Comparison of ENCODE assay signal across 1 cellular context in genomic region chr21:34942911-34943310, GRCh38.
TF ChIP-seq lines count a peak whose summit lies in the region.

No MANE protein-coding gene starts in this region.

TF ChIP-seq in K562, 482 proteins besides CTCF, POLR2A, EP300 and RAD21 (continued from another document and continues in another):
- TF ChIP-seq HOMEZ (CRISPR knock-in tag; IDR thresholded peaks at IDR 0.05) (0 out of 2 replicates have a peak, but pooled peaks have one; percentile 10), NR2C2 (CRISPR knock-in tag; IDR thresholded peaks at IDR 0.05) (no peak), NR2C2 (tag; IDR thresholded peaks at IDR 0.05) (0 out of 2 replicates have a peak, but pooled peaks have one; percentile 12), CUX1 (CRISPR knock-in tag; IDR thresholded peaks at IDR 0.05) (no peak), PKNOX1 (IDR thresholded peaks at IDR 0.05) (peak; percentile 77), GTF2E2 (tag; IDR thresholded peaks at IDR 0.05) (no peak), ZNF239 (CRISPR knock-in tag; IDR thresholded peaks at IDR 0.05) (no peak), GABPB1 (CRISPR knock-in tag; IDR thresholded peaks at IDR 0.05) (no peak), GABPB2 (CRISPR knock-in tag; conservative IDR thresholded peaks at IDR 0.05) (0 out of 2 replicates have a peak, but pooled peaks have one; percentile 20), ZNF354B (CRISPR knock-in tag; IDR thresholded peaks at IDR 0.05) (no peak), MEF2A (IDR thresholded peaks at IDR 0.05; ENCODE audit: control insufficient read depth, low read depth, low read length) (no peak), RBM15 (IDR thresholded peaks at IDR 0.05; ENCODE audit: insufficient read depth, low read length) (no peak), ZNF586 (CRISPR knock-in tag; conservative IDR thresholded peaks at IDR 0.05) (no peak), RAD51 (IDR thresholded peaks at IDR 0.05; ENCODE audit: borderline replicate concordance, low read depth) (no peak), ZNF77 (CRISPR knock-in tag; IDR thresholded peaks at IDR 0.05) (no peak), LARP7 (IDR thresholded peaks at IDR 0.05) (no peak), ELF2 (CRISPR knock-in tag; IDR thresholded peaks at IDR 0.05) (no peak), ZBTB43 (CRISPR knock-in tag; IDR thresholded peaks at IDR 0.05) (no peak), FOXA3 (CRISPR knock-in tag; conservative IDR thresholded peaks at IDR 0.05 in 1 of 2, IDR thresholded peaks at IDR 0.05 in 1 of 2) (0 out of 4 replicates have a peak, but pooled peaks of 1 of the 2 experiments have one; percentile 7), RBBP5 (IDR thresholded peaks at IDR 0.05; ENCODE audit: borderline replicate concordance, insufficient read depth, low read length, poor library complexity, severe bottlenecking) (no peak), FOSL1 (tag; conservative IDR thresholded peaks at IDR 0.05) (no peak), PTBP1 (IDR thresholded peaks at IDR 0.05; ENCODE audit: low read depth, low read length) (no peak), ZBTB34 (CRISPR knock-in tag; IDR thresholded peaks at IDR 0.05) (no peak), DACH1 (IDR thresholded peaks at IDR 0.05; ENCODE audit: partially characterized antibody) (no peak), ZBTB2 (IDR thresholded peaks at IDR 0.05) (no peak), TBP (optimal IDR thresholded peaks at IDR 0.05; ENCODE audit: low read depth, low read length) (no peak), SETDB1 (IDR thresholded peaks at IDR 0.05; ENCODE audit: low read length) (no peak), LEF1 (IDR thresholded peaks at IDR 0.05) (peak; percentile 48; the same call in 1 of the 2 replicates), HSF4 (CRISPR knock-in tag; IDR thresholded peaks at IDR 0.05; ENCODE audit: borderline replicate concordance) (no peak; the same call in 1 of the 2 replicates), ESRRB (CRISPR knock-in tag; IDR thresholded peaks at IDR 0.05; ENCODE audit: borderline replicate concordance) (no peak), HLTF (IDR thresholded peaks at IDR 0.05) (no peak), THRAP3 (IDR thresholded peaks at IDR 0.05; ENCODE audit: borderline replicate concordance) (no peak), MGA (IDR thresholded peaks at IDR 0.05) (no peak), ZNF644 (tag; IDR thresholded peaks at IDR 0.05; ENCODE audit: low read depth) (no peak), ZNF764 (CRISPR knock-in tag; IDR thresholded peaks at IDR 0.05; ENCODE audit: low read depth) (no peak), ZBTB1 (CRISPR knock-in tag; IDR thresholded peaks at IDR 0.05; ENCODE audit: borderline replicate concordance, low read depth) (no peak), SMAD4 (CRISPR knock-in tag; conservative IDR thresholded peaks at IDR 0.05) (no peak)
